Comparison of ENCODE assay signal across 22 cellular contexts in genomic region chr7:31553636-31554035, GRCh38. TPM values are rescaled to one million over a fixed set of nuclear protein-coding genes. Genes with fewer than 3 reads are reported as not detected.
DNase-seq lines count a peak whose midpoint lies in the region; ATAC-seq and TF ChIP-seq lines count a peak whose summit lies in the region.
"Had no signal": no experiment of that assay in that cellular context is flagged by ENCODE, and none has a peak within 500 bp of the region (broad histone marks: within the 10 kb centered on the region; RNA-seq: fewer than 3 reads in every experiment).

No MANE protein-coding gene starts in this region.

- no peak overlapping the region for H3K4me3 ChIP-seq in prostate gland
- H3K4me3 ChIP-seq in BE2C (ENCODE audit: low read depth, low read length) = no peak overlapping the region
- H3K4me3 ChIP-seq: BLaER1, SK-N-MC, spleen had no signal

- H3K27me3 ChIP-seq in prostate gland (replicated peaks; ENCODE audit: insufficient read depth) (no peaks in the 10 kb centered on the region), BE2C (no peaks in the 10 kb centered on the region)
- H3K27me3 ChIP-seq: BLaER1, spleen had no signal

- TF ChIP-seq CTCF in prostate gland (IDR thresholded peaks at IDR 0.05) = no peak
- no peak for TF ChIP-seq CTCF in BE2C (IDR thresholded peaks at IDR 0.05; ENCODE audit: low read depth, low read length)

- H3K4me1 ChIP-seq in prostate gland (replicated peaks) (no peaks in the 10 kb centered on the region), BE2C (no peaks in the 10 kb centered on the region)
- H3K4me1 ChIP-seq: BLaER1, spleen had no signal

- H3K27ac ChIP-seq in prostate gland = no peak overlapping the region
- H3K27ac ChIP-seq: 22Rv1, BLaER1, SK-N-MC, spleen had no signal

- DNase-seq in NCI-H187 treated with DMSO at 0.1 percent for 48 hours (lab: John Stamatoyannopoulos, UW) (peak; percentile 5), NCI-H187 (lab: John Stamatoyannopoulos, UW) (no peak), NCI-H2029 (lab: John Stamatoyannopoulos, UW) (peak; percentile 97), NCI-H748 treated with DMSO at 0.1 percent for 48 hours (lab: John Stamatoyannopoulos, UW) (peak; percentile 98), prostate gland (ENCODE audit: low spot score) (peak; percentile 36), SW 1271 (lab: John Stamatoyannopoulos, UW) (no peak), BE2C (no peak)
- DNase-seq: activated CD4-positive, alpha-beta T cell treated with anti-CD3 and anti-CD28 coated beads for 1 hour; cortex of kidney; kidney; NCI-H524 treated with DMSO at 0.1 percent for 48 hours; nephron progenitor cell; spleen; T1000 had no signal

- TF ChIP-seq POLR2A in prostate gland (IDR thresholded peaks at IDR 0.05) = no peak

- no peaks in the 10 kb centered on the region for H3K36me3 ChIP-seq in prostate gland
- H3K36me3 ChIP-seq in BE2C = no peaks in the 10 kb centered on the region
- H3K36me3 ChIP-seq: BLaER1, spleen had no signal

- intact Hi-C loops in prostate gland (cut with DNase I) = no loop called here

- no peak for ATAC-seq in HG03175 (IDR thresholded peaks at IDR 0.05; ENCODE audit: unreplicated experiment)
- ATAC-seq: activated T-helper 17 cell treated with anti-CD3 and anti-CD28 coated beads, Interleukin-2, amount 50 U/mL, for 72 hours had no signal

- H3K9me3 ChIP-seq in prostate gland = no peaks in the 10 kb centered on the region
- H3K9me3 ChIP-seq in BE2C = no peaks in the 10 kb centered on the region
- H3K9me3 ChIP-seq: BLaER1 had no signal

RNA-seq across cellular contexts. Expression of gene ITPRID1, which starts 39.7 kb away (rescaled TPM):
- under 1 TPM in 1 of 2 donors, not detected in 1; 0.17 TPM for total RNA-seq in prostate gland
- polyA plus RNA-seq in BE2C (2012; ENCODE audit: insufficient read depth, insufficient read length, low read depth) = not detected
- total RNA-seq: activated T-helper 17 cell treated with anti-CD3 and anti-CD28 coated beads, Interleukin-2, amount 50 U/mL, for 72 hours; endothelial cell of umbilical vein; fibroblast of villous mesenchyme; kidney; pulmonary artery endothelial cell; spleen had no signal
- polyA plus RNA-seq: endothelial cell of umbilical vein, spleen had no signal

Comparison
In these comparisons a context has a peak if more than half of its experiments do, and no peak if none do; other contexts are left out.
1. DNase-seq: peak in NCI-H187 treated with DMSO at 0.1 percent for 48 hours (single experiment), NCI-H2029 (single experiment), NCI-H748 treated with DMSO at 0.1 percent for 48 hours (single experiment) and prostate gland (single experiment); none in NCI-H187 (0 of 2), SW 1271 (0 of 2) and BE2C (single experiment).